ENCODE assay signal across 16 cellular contexts in genomic region chr13:83877901-83878300, GRCh38. TPM values are rescaled to one million over a fixed set of nuclear protein-coding genes. Genes with fewer than 3 reads are reported as not detected.
"Had no signal": no experiment of that assay in that cellular context is flagged by ENCODE, and none has a peak within 500 bp of the region (broad histone marks: within the 10 kb centered on the region; RNA-seq: fewer than 3 reads in every experiment).

No MANE protein-coding gene starts in this region.

- ATAC-seq: left lung; stimulated activated naive CD8-positive, alpha-beta T cell treated with anti-CD3 and anti-CD28 coated beads, Interleukin-15, amount 100 ng/mL, for 72 hours had no signal

- H3K4me3 ChIP-seq: left lung, ovary, thyroid gland had no signal

- H3K9me3 ChIP-seq: left lung, ovary, thyroid gland had no signal

- H3K27ac ChIP-seq: left lung, ovary, thyroid gland had no signal

- H3K27me3 ChIP-seq: ovary, thyroid gland had no signal

- H3K4me1 ChIP-seq: left lung, thyroid gland had no signal

- H3K36me3 ChIP-seq: left lung, ovary, thyroid gland had no signal

- FAIRE-seq: astrocyte, urothelium cell line had no signal

- DNase-seq: activated CD4-positive, alpha-beta T cell treated with anti-CD3 and anti-CD28 coated beads for 48 hours; activated naive CD4-positive, alpha-beta T cell treated with Interleukin-2 at 50 U/mL for 16 hours; cortex of kidney; islet precursor cell; mesenchymal stem cell; nephron progenitor cell; ovary; stimulated activated CD4-positive, alpha-beta T cell treated with anti-CD3 and anti-CD28 coated beads, Interleukin-4, amount 100 ng/mL, for 4 hours; stimulated activated naive CD8-positive, alpha-beta T cell treated with anti-CD3 and anti-CD28 coated beads, Interleukin-15, amount 100 ng/mL, for 72 hours; T1000; thyroid gland had no signal

RNA-seq across cellular contexts. Expression of gene SLITRK1, which starts 4.4 kb away (rescaled TPM):
- total RNA-seq: glomerular endothelial cell, left lung, thyroid gland had no signal
- polyA plus RNA-seq: esophagus had no signal
